Comparison of ENCODE assay signal across 8 cellular contexts in genomic region chr12:82685721-82686222, GRCh38. TPM values are rescaled to one million over a fixed set of nuclear protein-coding genes. Genes with fewer than 3 reads are reported as not detected.
DNase-seq lines count a peak whose midpoint lies in the region; ATAC-seq and TF ChIP-seq lines count a peak whose summit lies in the region.

No MANE protein-coding gene starts in this region.

- H3K4me2 ChIP-seq in BLaER1 treated with 17β-estradiol and CSF1 and Interleukin-3, amounts not matched to agents 10 nM and 100 nM, result peak overlapping the region; percentile 88 to 100 (median 96)

- DNase-seq in NCI-H524 (lab: John Stamatoyannopoulos, UW) (peak; percentile 86 to 91), colonic mucosa (peak; percentile 98), left colon (peak; percentile 97 to 99)
- DNase-seq in activated CD4-positive, alpha-beta T cell treated with anti-CD3 and anti-CD28 coated beads for 48 hours, result peak; percentile 95
- peak; percentile 86 to 88 for DNase-seq in stimulated activated CD4-positive, alpha-beta T cell treated with anti-CD3 and anti-CD28 coated beads, Interleukin-1b, Interleukin-23, amount 100 ng/mL, for 4 hours (ENCODE audit: low read depth in 2 of 2)

- no peaks in the 10 kb centered on the region for H3K9me3 ChIP-seq in BLaER1 treated with 17β-estradiol and CSF1 and Interleukin-3, amounts not matched to agents 10 nM and 100 nM (replicated peaks in 1 of 11)
- no peaks in the 10 kb centered on the region for H3K9me3 ChIP-seq in colonic mucosa

- peaks cover 12 to 31% (median 23%) of the 10 kb centered on the region in 10 experiments; a peak in 18 of 20 replicates for H3K4me1 ChIP-seq in BLaER1 treated with 17β-estradiol and CSF1 and Interleukin-3, amounts not matched to agents 10 nM and 100 nM
- peaks cover 4% of the 10 kb centered on the region for H3K4me1 ChIP-seq in colonic mucosa

- TF ChIP-seq CTCF in colonic mucosa (IDR thresholded peaks at IDR 0.05), result peak; percentile 78

- H3K36me3 ChIP-seq in BLaER1 treated with 17β-estradiol and CSF1 and Interleukin-3, amounts not matched to agents 10 nM and 100 nM, result no peaks in the 10 kb centered on the region
- no peaks in the 10 kb centered on the region for H3K36me3 ChIP-seq in colonic mucosa

- peaks cover 0 to 18% (median 14%) of the 10 kb centered on the region in 11 experiments; a peak in 14 of 22 replicates for H3K27me3 ChIP-seq in BLaER1 treated with 17β-estradiol and CSF1 and Interleukin-3, amounts not matched to agents 10 nM and 100 nM
- no peaks in the 10 kb centered on the region for H3K27me3 ChIP-seq in colonic mucosa

- peak overlapping the region; percentile 51 to 84 (median 71); a peak in 20 of 22 replicates for H3K27ac ChIP-seq in BLaER1 treated with 17β-estradiol and CSF1 and Interleukin-3, amounts not matched to agents 10 nM and 100 nM
- H3K27ac ChIP-seq in colonic mucosa, result peak overlapping the region; percentile 97

- peak overlapping the region; percentile 68 to 92 (median 86) for H3K4me3 ChIP-seq in BLaER1 treated with 17β-estradiol and CSF1 and Interleukin-3, amounts not matched to agents 10 nM and 100 nM
- H3K4me3 ChIP-seq in colonic mucosa, result peak overlapping the region; percentile 88

- intact Hi-C loops in colonic mucosa (cut with DNase I) (loop anchor here (10.0 kb wide), 2 partner anchors 209 to 1139 kb away; no protein-coding TSS in a partner anchor), left colon (cut with DNase I, micrococcal nuclease) (no loop called here)

- H4K20me1 ChIP-seq in BLaER1 treated with 17β-estradiol and CSF1 and Interleukin-3, amounts not matched to agents 10 nM and 100 nM, result 0 out of 22 replicates have a peak, but pooled peaks cover 0 to 6% (median 0%) of the 10 kb centered on the region in 11 experiments

- ATAC-seq in GM19328 (IDR thresholded peaks at IDR 0.05; ENCODE audit: unreplicated experiment) (peak; percentile 53), HG03460 (IDR thresholded peaks at IDR 0.05; ENCODE audit: unreplicated experiment) (peak; percentile 51), left colon (peak; percentile 71)

- peak overlapping the region; percentile 67 to 85 (median 83) for H3K9ac ChIP-seq in BLaER1 treated with 17β-estradiol and CSF1 and Interleukin-3, amounts not matched to agents 10 nM and 100 nM
- peak overlapping the region; percentile 90 to 97 for H3K9ac ChIP-seq in colonic mucosa (ENCODE audit: low read depth in 2 of 2, low read length in 2 of 2)

RNA-seq across cellular contexts. Expression of gene TMTC2, which starts 0.9 kb away (rescaled TPM):
- total RNA-seq in colonic mucosa (10 to 100 TPM; 12.2 to 20.6 TPM), left colon (10 to 100 TPM; 11.6 to 14.7 TPM)

Comparison
In these comparisons a context has a peak if more than half of its experiments do, and no peak if none do; other contexts are left out.
1. Peak in every context shown above with its lines: DNase-seq, ATAC-seq, H3K4me3 ChIP-seq and H3K27ac ChIP-seq.